Comparison of ENCODE assay signal across 23 cellular contexts in genomic region chr3:155398046-155398445, GRCh38.
"Had no signal": no experiment of that assay in that cellular context is flagged by ENCODE, and none has a peak within 500 bp of the region (broad histone marks: within the 10 kb centered on the region; RNA-seq: fewer than 3 reads in every experiment).

No MANE protein-coding gene starts in this region.

- H3K9me3 ChIP-seq: SJSA1 had no signal

- H3K27ac ChIP-seq: SJSA1, SK-N-MC had no signal

- H3K36me3 ChIP-seq: MG63, SJSA1 had no signal

- H3K27me3 ChIP-seq: MG63, SJSA1 had no signal

- H3K4me3 ChIP-seq: MG63, SJSA1, SK-N-MC had no signal

- DNase-seq: IMR-90, Karpas-422, KG1, MG63, NCI-H1092, NCI-H1105 treated with DMSO at 0.1 percent for 48 hours, NCI-H1417 treated with DMSO at 0.1 percent for 48 hours, NCI-H146, NCI-H1694 treated with DMSO at 0.1 percent for 48 hours, NCI-H1930, NCI-H2081, NCI-H2107, NCI-H2227 treated with DMSO at 0.1 percent for 48 hours, NCI-H510A, NCI-H524 treated with DMSO at 0.1 percent for 48 hours, NCI-H69, NCI-H774, Right ventricle myocardium superior, RPMI8226, SIG-M5, SW 1271 had no signal

- H3K4me1 ChIP-seq: SJSA1 had no signal
